Comparison of ENCODE assay signal across 1 cellular context in genomic region chr5:149681922-149682321, GRCh38.
A peak's percentile ranks its signal among the peaks of the same experiment; 100 is the strongest.
TF ChIP-seq lines count a peak whose summit lies in the region.

No MANE protein-coding gene starts in this region.

TF ChIP-seq in K562, 482 proteins besides CTCF, POLR2A, EP300 and RAD21 (continued from another document):
- TF ChIP-seq POLR2AphosphoS2 (IDR thresholded peaks at IDR 0.05; ENCODE audit: low read length) (no peak), USF1 (CRISPR knock-in tag; IDR thresholded peaks at IDR 0.05) (no peak), ZBTB5 (IDR thresholded peaks at IDR 0.05) (no peak), CBX1 (IDR thresholded peaks at IDR 0.05; ENCODE audit: low read depth) (peak; percentile 56; the same call in 1 of the 2 replicates), BCOR (IDR thresholded peaks at IDR 0.05) (peak; percentile 90), RCOR1 (IDR thresholded peaks at IDR 0.05; ENCODE audit: borderline replicate concordance in 1 of 2, low read depth in 2 of 2, low read length in 2 of 2) (peak in 1 of 2 experiments; percentile 62; a peak in 1 of 4 replicates), MAX (CRISPR knock-in tag; IDR thresholded peaks at IDR 0.05) (no peak), ZNF507 (tag; conservative IDR thresholded peaks at IDR 0.05) (no peak), ADNP (tag; IDR thresholded peaks at IDR 0.05) (peak; percentile 92), ZNF584 (CRISPR knock-in tag; IDR thresholded peaks at IDR 0.05; ENCODE audit: low read depth) (no peak), RBM25 (IDR thresholded peaks at IDR 0.05; ENCODE audit: low read depth, low read length, severe bottlenecking) (peak; percentile 95), GTF3C2 (IDR thresholded peaks at IDR 0.05; ENCODE audit: borderline replicate concordance, extremely low read depth, insufficient read length) (no peak), HDAC1 (IDR thresholded peaks at IDR 0.05) (no peak), ILF3 (IDR thresholded peaks at IDR 0.05; ENCODE audit: borderline replicate concordance) (no peak), KDM1A (IDR thresholded peaks at IDR 0.05) (peak in 1 of 2 experiments; percentile 43; a peak in 1 of 4 replicates), RBM34 (IDR thresholded peaks at IDR 0.05; ENCODE audit: borderline replicate concordance, insufficient read depth, low read length) (no peak), E2F4 (CRISPR knock-in tag; IDR thresholded peaks at IDR 0.05; ENCODE audit: low read depth) (no peak), ARNT (IDR thresholded peaks at IDR 0.05) (no peak)
